ENCODE assay signal across 8 cellular contexts in genomic region chr1:161185282-161185682, GRCh38. TPM values are rescaled to one million over a fixed set of nuclear protein-coding genes. Genes with fewer than 3 reads are reported as not detected.
DNase-seq lines count a peak whose midpoint lies in the region; ATAC-seq and TF ChIP-seq lines count a peak whose summit lies in the region.

No MANE protein-coding gene starts in this region.

- DNase-seq in NCI-H2029 (lab: John Stamatoyannopoulos, UW), result peak; percentile 57
- peak; percentile 89 for DNase-seq in activated CD4-positive, alpha-beta memory T cell treated with anti-CD3 and anti-CD28 coated beads for 36 hours
- DNase-seq in effector memory CD8-positive, alpha-beta T cell, result peak; percentile 68 to 77 (median 73)
- peak; percentile 93 for DNase-seq in osteoblast (ENCODE audit: insufficient read length, low spot score, missing footprints)
- peak; percentile 62 to 87 for DNase-seq in aorta
- DNase-seq in NCI-H2227 treated with DMSO at 0.1 percent for 48 hours (lab: John Stamatoyannopoulos, UW), result no peak

- no peaks in the 10 kb centered on the region for H3K27me3 ChIP-seq in osteoblast (ENCODE audit: insufficient read depth, low read length)
- no peaks in the 10 kb centered on the region for H3K27me3 ChIP-seq in aorta (ENCODE audit: control insufficient read depth in 1 of 2, insufficient read depth in 2 of 2, low read length in 1 of 2)

- H3K27ac Mint-ChIP-seq in activated CD4-positive, alpha-beta memory T cell treated with anti-CD3 and anti-CD28 coated beads for 36 hours, result peak overlapping the region; percentile 95
- peak overlapping the region; percentile 88 to 91 for H3K27ac Mint-ChIP-seq in effector memory CD8-positive, alpha-beta T cell

- TF ChIP-seq CTCF in osteoblast (IDR thresholded peaks at IDR 0.05; ENCODE audit: extremely low read depth, low read depth, low read length), result no peak

- H3K36me3 ChIP-seq in osteoblast (ENCODE audit: insufficient read depth, low read length) (no peaks in the 10 kb centered on the region), aorta (ENCODE audit: control insufficient read depth in 1 of 2, insufficient read depth in 2 of 2, low read length in 1 of 2) (no peaks in the 10 kb centered on the region)

- H3K4me1 ChIP-seq in osteoblast (ENCODE audit: insufficient read depth, low read length) (peaks cover 21% of the 10 kb centered on the region), aorta (ENCODE audit: control insufficient read depth in 1 of 2, insufficient read depth in 2 of 2, low read length in 2 of 2) (no peaks in the 10 kb centered on the region)

- ATAC-seq in HG02571 (IDR thresholded peaks at IDR 0.05; ENCODE audit: unreplicated experiment) (peak; percentile 69), aorta (ENCODE audit: low FRiP score) (peak; percentile 85)
- peak; percentile 85 for ATAC-seq in effector memory CD8-positive, alpha-beta T cell (replicated peaks)

- peak overlapping the region; percentile 48 for H3K4me3 ChIP-seq in osteoblast (ENCODE audit: insufficient read depth, low read length)
- no peak overlapping the region for H3K4me3 ChIP-seq in aorta (ENCODE audit: low read length in 2 of 2)

- POLR2A ChIA-PET in activated CD4-positive, alpha-beta memory T cell treated with anti-CD3 and anti-CD28 coated beads for 36 hours (lab: Charles Lee), result interaction anchor here (1.6 kb wide), 1 partner anchor 17 kb away, joined by 9 read pairs; the partner anchor contains the start of gene NDUFS2

- CTCF ChIA-PET in activated CD4-positive, alpha-beta memory T cell treated with anti-CD3 and anti-CD28 coated beads for 36 hours (lab: Charles Lee), result interaction anchor here (0.6 to 3.6 kb wide), 6 partner anchors 14 to 202 kb away, joined by 3 to 17 read pairs (median 4); partner anchors contain the start of genes PPOX and TOMM40L

- no peaks in the 10 kb centered on the region for H3K9me3 Mint-ChIP-seq in activated CD4-positive, alpha-beta memory T cell treated with anti-CD3 and anti-CD28 coated beads for 36 hours
- no peaks in the 10 kb centered on the region for H3K9me3 Mint-ChIP-seq in effector memory CD8-positive, alpha-beta T cell

- H4K20me1 ChIP-seq in osteoblast (ENCODE audit: insufficient read depth, low read length), result no peaks in the 10 kb centered on the region

- H3K79me2 ChIP-seq in osteoblast (ENCODE audit: insufficient read depth, low read length), result no peaks in the 10 kb centered on the region

- peaks cover 81% of the 10 kb centered on the region for H3K4me1 Mint-ChIP-seq in activated CD4-positive, alpha-beta memory T cell treated with anti-CD3 and anti-CD28 coated beads for 36 hours (ENCODE audit: low read depth)
- H3K4me1 Mint-ChIP-seq in effector memory CD8-positive, alpha-beta T cell (ENCODE audit: low read depth in 2 of 2), result peaks cover 63 to 69% of the 10 kb centered on the region in 2 donors

- peak overlapping the region; percentile 53 for H3K27ac ChIP-seq in osteoblast (ENCODE audit: low read depth, low read length)
- no peak overlapping the region for H3K27ac ChIP-seq in aorta (ENCODE audit: low read depth in 1 of 2, low read length in 2 of 2)

- intact Hi-C loops in activated CD4-positive, alpha-beta memory T cell treated with anti-CD3 and anti-CD28 coated beads for 36 hours (cut with micrococcal nuclease), result loop anchor here (1.0 to 2.0 kb wide), 4 partner anchors 17 to 206 kb away; partner anchors contain the start of genes NDUFS2 and PPOX
- intact Hi-C loops in aorta (cut with DNase I), result no loop called here

- H3K36me3 Mint-ChIP-seq in activated CD4-positive, alpha-beta memory T cell treated with anti-CD3 and anti-CD28 coated beads for 36 hours, result no peaks in the 10 kb centered on the region
- H3K36me3 Mint-ChIP-seq in effector memory CD8-positive, alpha-beta T cell (ENCODE audit: insufficient read depth), result peaks cover 8% of the 10 kb centered on the region

- H2AFZ ChIP-seq in osteoblast (ENCODE audit: low read length), result peak overlapping the region; percentile 84

- peak overlapping the region; percentile 72 for H3K4me2 ChIP-seq in osteoblast (ENCODE audit: insufficient read depth, low read length)

- no peaks in the 10 kb centered on the region for H3K9me3 ChIP-seq in osteoblast (ENCODE audit: low read depth, low read length)
- no peaks in the 10 kb centered on the region for H3K9me3 ChIP-seq in aorta (ENCODE audit: control insufficient read depth, low read length)

- TF ChIP-seq POLR2A in GM15510 (IDR thresholded peaks at IDR 0.05; ENCODE audit: borderline replicate concordance, extremely low read depth, insufficient read length), result peak; percentile 28

- H3K4me3 Mint-ChIP-seq in activated CD4-positive, alpha-beta memory T cell treated with anti-CD3 and anti-CD28 coated beads for 36 hours, result peak overlapping the region; percentile 49
- H3K4me3 Mint-ChIP-seq in effector memory CD8-positive, alpha-beta T cell, result peak overlapping the region; percentile 95 to 99

- 10 to 16% methylated on average over 3 of the region's 3 CpGs for WGBS in aorta, 2 donors

- no peaks in the 10 kb centered on the region for H3K27me3 Mint-ChIP-seq in activated CD4-positive, alpha-beta memory T cell treated with anti-CD3 and anti-CD28 coated beads for 36 hours
- H3K27me3 Mint-ChIP-seq in effector memory CD8-positive, alpha-beta T cell, result no peaks in the 10 kb centered on the region

RNA-seq across cellular contexts. Expression of gene B4GALT3, which starts 8.0 kb away (rescaled TPM):
- 10 to 100 TPM; 46.3 to 50.9 TPM for total RNA-seq in activated CD4-positive, alpha-beta memory T cell treated with anti-CD3 and anti-CD28 coated beads for 36 hours
- total RNA-seq in osteoblast (18.5 and 18.9 TPM in 2 replicates), aorta (10 to 100 TPM; 26.8 to 29.8 TPM)
- polyA plus RNA-seq in aorta, result 10 to 100 TPM; 13.9 to 23.1 TPM

RNA-seq across cellular contexts. Expression of gene ADAMTS4, which starts 13.6 kb away (rescaled TPM):
- 1 to 10 TPM; 2.3 to 3.0 TPM for total RNA-seq in activated CD4-positive, alpha-beta memory T cell treated with anti-CD3 and anti-CD28 coated beads for 36 hours
- 1.4 and 3.5 TPM in 2 replicates for total RNA-seq in osteoblast
- total RNA-seq in aorta, result 100 to 1,000 TPM in 1 of 2 donors, 10 to 100 TPM in 1; 78.9 to 207 TPM
- polyA plus RNA-seq in aorta, result 1 to 10 TPM; 1.4 to 6.8 TPM

RNA-seq across cellular contexts. Expression of gene NDUFS2, which starts 16.9 kb away (rescaled TPM):
- total RNA-seq in activated CD4-positive, alpha-beta memory T cell treated with anti-CD3 and anti-CD28 coated beads for 36 hours, result 100 to 1,000 TPM in 1 of 2 experiments, 10 to 100 TPM in 1; 98.3 to 103 TPM
- total RNA-seq in osteoblast (103 and 130 TPM in 2 replicates), aorta (10 to 100 TPM; 55.3 to 63.4 TPM)
- 10 to 100 TPM; 64.2 to 88.1 TPM for polyA plus RNA-seq in aorta

RNA-seq across cellular contexts. Expression of gene PPOX, which starts 19.1 kb away (rescaled TPM):
- 10 to 100 TPM; 27.0 to 30.7 TPM for total RNA-seq in activated CD4-positive, alpha-beta memory T cell treated with anti-CD3 and anti-CD28 coated beads for 36 hours
- total RNA-seq in osteoblast (15.9 and 19.5 TPM in 2 replicates), aorta (10 to 100 TPM; 16.3 to 30.9 TPM)
- polyA plus RNA-seq in aorta, result 100 to 1,000 TPM in 1 of 2 donors, 10 to 100 TPM in 1; 17.0 to 126 TPM

RNA-seq across cellular contexts. Expression of gene USP21, which starts 26.0 kb away (rescaled TPM):
- 10 to 100 TPM; 25.4 to 28.6 TPM for total RNA-seq in activated CD4-positive, alpha-beta memory T cell treated with anti-CD3 and anti-CD28 coated beads for 36 hours
- total RNA-seq in osteoblast (8.0 and 9.1 TPM in 2 replicates), aorta (10 to 100 TPM; 16.4 to 28.1 TPM)
- 10 to 100 TPM; 15.7 to 24.7 TPM for polyA plus RNA-seq in aorta

Comparison
In these comparisons a context has a peak if more than half of its experiments do, and no peak if none do; other contexts are left out.
1. RNA of gene ADAMTS4, which starts 13.6 kb away (total RNA-seq): 78.9 to 207 TPM in aorta; 2.3 to 3.0 TPM in activated CD4-positive, alpha-beta memory T cell treated with anti-CD3 and anti-CD28 coated beads for 36 hours and 1.4 to 3.5 TPM in osteoblast; every median in the first group is over 10 times any median in the second.
2. Peak in every context shown above with its lines, with median percentiles within 50 percentile points of each other: ATAC-seq.